ENCODE assay signal across 12 cellular contexts in genomic region chr17:81722184-81723120, GRCh38. TPM values are rescaled to one million over a fixed set of nuclear protein-coding genes. Genes with fewer than 3 reads are reported as not detected.
DNase-seq lines count a peak whose midpoint lies in the region; ATAC-seq and TF ChIP-seq lines count a peak whose summit lies in the region.
"Had no signal": no experiment of that assay in that cellular context is flagged by ENCODE, and none has a peak within 500 bp of the region (broad histone marks: within the 10 kb centered on the region; RNA-seq: fewer than 3 reads in every experiment).

No MANE protein-coding gene starts in this region.

- H3K36me3 ChIP-seq in NT2/D1 (ENCODE audit: insufficient read depth, insufficient read length, low read length) = peaks cover 24% of the 10 kb centered on the region
- H3K36me3 ChIP-seq in parathyroid adenoma (ENCODE audit: control insufficient read depth, insufficient read depth, low read length) = no peaks in the 10 kb centered on the region

- H4K20me1 ChIP-seq in H9 (ENCODE audit: control insufficient read depth, insufficient read depth, insufficient read length) = no peaks in the 10 kb centered on the region

- H3K9ac ChIP-seq in H9 (ENCODE audit: extremely low read depth, insufficient read length, low read length) (no peak overlapping the region), NT2/D1 (ENCODE audit: insufficient read length, low read depth) (peak overlapping the region; percentile 56), parathyroid adenoma (no peak overlapping the region)

- no peaks in the 10 kb centered on the region for H3K79me2 ChIP-seq in H9 (ENCODE audit: insufficient read depth, low read length)
- H3K79me2 ChIP-seq in parathyroid adenoma = no peaks in the 10 kb centered on the region

- H3K4me3 ChIP-seq in NT2/D1 (ENCODE audit: insufficient read length, low read depth) = no peak overlapping the region
- H3K4me3 ChIP-seq in parathyroid adenoma (ENCODE audit: low read depth, low read length) = peak overlapping the region; percentile 36
- H3K4me3 ChIP-seq: HAP-1 had no signal

- peaks cover 2 to 15% (median 14%) of the 10 kb centered on the region in 3 experiments for H3K36me3 Mint-ChIP-seq in H9 (ENCODE audit: insufficient read depth in 1 of 3, low read depth in 3 of 3)
- H3K36me3 Mint-ChIP-seq in HFFc6 (ENCODE audit: low read depth) = no peaks in the 10 kb centered on the region; the same call in 1 of the 2 replicates

- H4K8ac ChIP-seq in H9 (replicated peaks; ENCODE audit: insufficient read length, low read depth, low read length) = no peak overlapping the region

- in situ Hi-C loops in GM13976 (cut with MboI; ENCODE audit: low sequenced_read_pairs, unreplicated experiment) = no loop called here

- H2BK5ac ChIP-seq in H9 (ENCODE audit: insufficient read length, low read length) = no peak overlapping the region

- H2AFZ ChIP-seq in H9 (ENCODE audit: low read length) (no peak overlapping the region), parathyroid adenoma (peak overlapping the region; percentile 4)

- no peak overlapping the region for H3K4ac ChIP-seq in H9 (ENCODE audit: low read depth, low read length)

- no peak overlapping the region for H2BK15ac ChIP-seq in H9 (ENCODE audit: low read depth, low read length)

- peaks cover 8 to 15% of the 10 kb centered on the region in 2 experiments; a peak in 3 of 4 replicates for H3K4me1 Mint-ChIP-seq in H9
- peaks cover 13% of the 10 kb centered on the region; the same call in 1 of the 2 replicates for H3K4me1 Mint-ChIP-seq in HFFc6 (ENCODE audit: low read depth)

- no peak overlapping the region for H3K4me2 ChIP-seq in H9 (ENCODE audit: insufficient read depth, insufficient read length, low read length)
- peak overlapping the region; percentile 79 for H3K4me2 ChIP-seq in parathyroid adenoma (ENCODE audit: low read length)

- no peaks in the 10 kb centered on the region for H3K23me2 ChIP-seq in H9 (ENCODE audit: insufficient read length, low read depth, low read length, poor library complexity, severe bottlenecking)

- H3K4me3 Mint-ChIP-seq in H9 (no peak overlapping the region), HFFc6 (no peak overlapping the region)
- H3K4me3 Mint-ChIP-seq: effector memory CD8-positive, alpha-beta T cell had no signal

- DNase-seq in H9 (no peak), NT2/D1 (ENCODE audit: low read depth, low spot score) (no peak), GM13976 (ENCODE audit: low spot score) (no peak), HFFc6 (no peak)
- no peak for DNase-seq in effector CD8-positive, alpha-beta T cell (lab: John Stamatoyannopoulos, UW)
- DNase-seq: activated T-cell treated with anti-CD3 and anti-CD28 coated beads for 4 hours; effector memory CD8-positive, alpha-beta T cell; stimulated activated CD4-positive, alpha-beta T cell treated with anti-CD3 and anti-CD28 coated beads, Interleukin-2, amount 100 ng/mL, for 48 hours had no signal

- H3K27ac Mint-ChIP-seq in H9 = peak overlapping the region in 1 of 3 experiments; percentile 63; a peak in 1 of 7 replicates
- H3K27ac Mint-ChIP-seq in HFFc6 = no peak overlapping the region; the same call in 1 of the 2 replicates
- H3K27ac Mint-ChIP-seq: effector memory CD8-positive, alpha-beta T cell had no signal

- H2BK12ac ChIP-seq in H9 (ENCODE audit: insufficient read length, low read depth, low read length) = no peak overlapping the region

- H3K9me3 ChIP-seq in H9 (ENCODE audit: control insufficient read depth, low read depth, low read length) = no peaks in the 10 kb centered on the region
- no peaks in the 10 kb centered on the region for H3K9me3 ChIP-seq in NT2/D1 (ENCODE audit: insufficient read depth, low read length)
- H3K9me3 ChIP-seq in parathyroid adenoma (ENCODE audit: control insufficient read depth, low read length) = no peaks in the 10 kb centered on the region
- H3K9me3 ChIP-seq: HAP-1 had no signal

- no peaks in the 10 kb centered on the region for H3K79me1 ChIP-seq in H9 (ENCODE audit: insufficient read depth, low read depth, low read length, poor library complexity, severe bottlenecking)

- H4K5ac ChIP-seq in H9 (ENCODE audit: insufficient read length, low read depth, low read length) = no peak overlapping the region

- H4K91ac ChIP-seq in H9 (ENCODE audit: insufficient read length, low read depth, low read length) = no peak overlapping the region

- no peak overlapping the region for H2BK20ac ChIP-seq in H9 (ENCODE audit: low read depth, low read length, poor library complexity, severe bottlenecking)

- H3T11ph ChIP-seq in H9 (ENCODE audit: low read length) = no peak overlapping the region

- WGBS in H9 (ENCODE audit: extremely low coverage, insufficient read length, low lambda C conversion rate) = no CpG with 5 or more reads among the region's 10 CpGs

- no peak overlapping the region for H3K23ac ChIP-seq in H9 (ENCODE audit: insufficient read length, low read depth, low read length)

- peak overlapping the region; percentile 36 for H3K14ac ChIP-seq in H9 (ENCODE audit: insufficient read depth, low read length)

- H3K9me3 Mint-ChIP-seq in H9 (no peaks in the 10 kb centered on the region), HFFc6 (no peaks in the 10 kb centered on the region)
- H3K9me3 Mint-ChIP-seq: effector memory CD8-positive, alpha-beta T cell had no signal

- H3K27me3 ChIP-seq in H9 (ENCODE audit: insufficient read depth, low read length) = no peaks in the 10 kb centered on the region
- no peaks in the 10 kb centered on the region for H3K27me3 ChIP-seq in NT2/D1 (ENCODE audit: insufficient read depth, insufficient read length)
- H3K27me3 ChIP-seq in parathyroid adenoma (ENCODE audit: control insufficient read depth, insufficient read depth, low read length) = no peaks in the 10 kb centered on the region

- no peak overlapping the region for H3K56ac ChIP-seq in H9 (ENCODE audit: insufficient read length, low read depth, low read length)

- no peak overlapping the region for H2AK5ac ChIP-seq in H9 (ENCODE audit: insufficient read length, low read length)

- H3K4me1 ChIP-seq in H9 (ENCODE audit: insufficient read depth, low read length) (no peaks in the 10 kb centered on the region), NT2/D1 (ENCODE audit: insufficient read depth, insufficient read length) (peaks cover 8% of the 10 kb centered on the region), parathyroid adenoma (peaks cover 37% of the 10 kb centered on the region)
- H3K4me1 ChIP-seq: HAP-1 had no signal

- TF ChIP-seq CTCF in H9 (conservative IDR thresholded peaks at IDR 0.05) (no peak), parathyroid adenoma (IDR thresholded peaks at IDR 0.05) (no peak), GM13976 (IDR thresholded peaks at IDR 0.05; ENCODE audit: borderline replicate concordance, control extremely low read depth, extremely low read depth, insufficient read depth, missing control alignments) (no peak), HFFc6 (IDR thresholded peaks at IDR 0.05) (no peak)

- H3K27ac ChIP-seq in H9 (ENCODE audit: insufficient read length, low read depth, low read length) (no peak overlapping the region), parathyroid adenoma (peak overlapping the region; percentile 93)

- peak; percentile 93 for ATAC-seq in esophagus mucosa
- no peak for ATAC-seq in HG02870 (IDR thresholded peaks at IDR 0.05; ENCODE audit: unreplicated experiment)
- ATAC-seq: effector memory CD8-positive, alpha-beta T cell had no signal

- peak overlapping the region; percentile 73 for H3K18ac ChIP-seq in H9 (ENCODE audit: insufficient read length, low read depth, low read length)

- no peak overlapping the region for H2BK120ac ChIP-seq in H9 (ENCODE audit: low read depth, low read length, poor library complexity, severe bottlenecking)

- H3K27me3 Mint-ChIP-seq in H9 (ENCODE audit: low read depth) = peaks cover 4% of the 10 kb centered on the region
- H3K27me3 Mint-ChIP-seq in HFFc6 (ENCODE audit: insufficient read depth) = peaks cover 4% of the 10 kb centered on the region

RNA-seq across cellular contexts. Expression of gene SLC25A10, which starts 10.4 kb away (rescaled TPM):
- total RNA-seq in H9 (2021) = 28.1 and 30.9 TPM in 2 replicates
- 37.2 TPM for total RNA-seq in esophagus mucosa
- total RNA-seq in HFFc6 (2021; fragmentation: NEBNext Ultra II Directional; extraction: Animal tissue kit (Norgen Biotek cat#: 25700)) = 10 to 100 TPM; 13.2 to 21.9 (median 17.1) TPM

RNA-seq across cellular contexts. Expression of gene MRPL12, which starts 19.3 kb away (rescaled TPM):
- 140 and 146 TPM in 2 replicates for total RNA-seq in H9 (2021)
- total RNA-seq in esophagus mucosa = 89.5 TPM
- 100 to 1,000 TPM; 105 to 124 (median 113) TPM for total RNA-seq in HFFc6 (2021; fragmentation: NEBNext Ultra II Directional; extraction: Animal tissue kit (Norgen Biotek cat#: 25700))

RNA-seq across cellular contexts. Expression of gene HGS, which starts 38.6 kb away (rescaled TPM):
- 99.3 and 106 TPM in 2 replicates for total RNA-seq in H9 (2021)
- total RNA-seq in esophagus mucosa = 62.5 TPM
- 100 to 1,000 TPM; 106 to 127 (median 116) TPM for total RNA-seq in HFFc6 (2021; fragmentation: NEBNext Ultra II Directional; extraction: Animal tissue kit (Norgen Biotek cat#: 25700))

RNA-seq across cellular contexts. Expression of gene ARL16, which starts 38.9 kb away (rescaled TPM):
- total RNA-seq in H9 (2021) = 55.4 and 58.6 TPM in 2 replicates
- 24.3 TPM for total RNA-seq in esophagus mucosa
- 10 to 100 TPM; 39.4 to 50.5 (median 46.7) TPM for total RNA-seq in HFFc6 (2021; fragmentation: NEBNext Ultra II Directional; extraction: Animal tissue kit (Norgen Biotek cat#: 25700))

RNA-seq across cellular contexts. Expression of gene CCDC137, which starts 55.9 kb away (rescaled TPM):
- 57.5 and 60.8 TPM in 2 replicates for total RNA-seq in H9 (2021)
- total RNA-seq in esophagus mucosa = 21.4 TPM
- total RNA-seq in HFFc6 (2021; fragmentation: NEBNext Ultra II Directional; extraction: Animal tissue kit (Norgen Biotek cat#: 25700)) = 10 to 100 TPM; 22.8 to 28.8 (median 25.2) TPM
